2 cellular contexts compared by ENCODE assay signal in the genomic region with DNA sequence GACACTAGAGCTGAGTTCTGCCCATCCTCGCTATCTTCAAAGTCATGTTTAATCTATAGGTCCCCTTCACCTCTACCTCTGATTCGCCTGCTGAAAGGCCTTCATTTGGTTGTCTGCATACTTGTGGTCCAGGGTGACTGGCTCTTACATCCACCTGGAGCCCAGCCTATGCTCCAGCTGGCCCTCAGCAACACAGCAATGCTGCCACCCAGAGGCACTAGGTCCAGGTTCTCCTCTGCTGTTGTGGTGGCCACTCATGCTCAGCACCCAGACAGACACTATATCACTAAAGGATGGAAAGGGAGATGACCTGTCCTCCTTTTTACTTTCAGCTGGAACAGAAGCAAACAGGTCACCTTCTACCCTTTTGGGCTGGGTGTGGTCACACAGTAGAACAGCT.
TF ChIP-seq lines count a peak whose summit lies in the region.

No MANE protein-coding gene starts in this region.

TF ChIP-seq in GM23338, 12 proteins besides CTCF, POLR2A, EP300 and RAD21 (continued from another document):
- TF ChIP-seq ETS1 (IDR thresholded peaks at IDR 0.05) (no peak), ZNF462 (CRISPR knock-in tag; IDR thresholded peaks at IDR 0.05) (no peak), EZH2phosphoT487 (IDR thresholded peaks at IDR 0.05; ENCODE audit: unreplicated experiment) (no peak), JUNB (IDR thresholded peaks at IDR 0.05; ENCODE audit: unreplicated experiment) (no peak), NANOG (IDR thresholded peaks at IDR 0.05; ENCODE audit: borderline replicate concordance) (no peak), POLR2AphosphoS5 (IDR thresholded peaks at IDR 0.05; ENCODE audit: low read depth) (no peak), EZH2 (IDR thresholded peaks at IDR 0.05; ENCODE audit: low read depth, unreplicated experiment) (no peak)
- TF ChIP-seq, protein P1, sequence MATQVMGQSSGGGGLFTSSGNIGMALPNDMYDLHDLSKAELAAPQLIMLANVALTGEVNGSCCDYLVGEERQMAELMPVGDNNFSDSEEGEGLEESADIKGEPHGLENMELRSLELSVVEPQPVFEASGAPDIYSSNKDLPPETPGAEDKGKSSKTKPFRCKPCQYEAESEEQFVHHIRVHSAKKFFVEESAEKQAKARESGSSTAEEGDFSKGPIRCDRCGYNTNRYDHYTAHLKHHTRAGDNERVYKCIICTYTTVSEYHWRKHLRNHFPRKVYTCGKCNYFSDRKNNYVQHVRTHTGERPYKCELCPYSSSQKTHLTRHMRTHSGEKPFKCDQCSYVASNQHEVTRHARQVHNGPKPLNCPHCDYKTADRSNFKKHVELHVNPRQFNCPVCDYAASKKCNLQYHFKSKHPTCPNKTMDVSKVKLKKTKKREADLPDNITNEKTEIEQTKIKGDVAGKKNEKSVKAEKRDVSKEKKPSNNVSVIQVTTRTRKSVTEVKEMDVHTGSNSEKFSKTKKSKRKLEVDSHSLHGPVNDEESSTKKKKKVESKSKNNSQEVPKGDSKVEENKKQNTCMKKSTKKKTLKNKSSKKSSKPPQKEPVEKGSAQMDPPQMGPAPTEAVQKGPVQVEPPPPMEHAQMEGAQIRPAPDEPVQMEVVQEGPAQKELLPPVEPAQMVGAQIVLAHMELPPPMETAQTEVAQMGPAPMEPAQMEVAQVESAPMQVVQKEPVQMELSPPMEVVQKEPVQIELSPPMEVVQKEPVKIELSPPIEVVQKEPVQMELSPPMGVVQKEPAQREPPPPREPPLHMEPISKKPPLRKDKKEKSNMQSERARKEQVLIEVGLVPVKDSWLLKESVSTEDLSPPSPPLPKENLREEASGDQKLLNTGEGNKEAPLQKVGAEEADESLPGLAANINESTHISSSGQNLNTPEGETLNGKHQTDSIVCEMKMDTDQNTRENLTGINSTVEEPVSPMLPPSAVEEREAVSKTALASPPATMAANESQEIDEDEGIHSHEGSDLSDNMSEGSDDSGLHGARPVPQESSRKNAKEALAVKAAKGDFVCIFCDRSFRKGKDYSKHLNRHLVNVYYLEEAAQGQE (IDR thresholded peaks at IDR 0.05; ENCODE audit: unreplicated experiment), result no peak

TF ChIP-seq in liver, 16 proteins besides CTCF, POLR2A, EP300 and RAD21 (continued from another document):
- TF ChIP-seq, protein P1 (IDR thresholded peaks at IDR 0.05), result no peak
- TF ChIP-seq, protein P2, sequence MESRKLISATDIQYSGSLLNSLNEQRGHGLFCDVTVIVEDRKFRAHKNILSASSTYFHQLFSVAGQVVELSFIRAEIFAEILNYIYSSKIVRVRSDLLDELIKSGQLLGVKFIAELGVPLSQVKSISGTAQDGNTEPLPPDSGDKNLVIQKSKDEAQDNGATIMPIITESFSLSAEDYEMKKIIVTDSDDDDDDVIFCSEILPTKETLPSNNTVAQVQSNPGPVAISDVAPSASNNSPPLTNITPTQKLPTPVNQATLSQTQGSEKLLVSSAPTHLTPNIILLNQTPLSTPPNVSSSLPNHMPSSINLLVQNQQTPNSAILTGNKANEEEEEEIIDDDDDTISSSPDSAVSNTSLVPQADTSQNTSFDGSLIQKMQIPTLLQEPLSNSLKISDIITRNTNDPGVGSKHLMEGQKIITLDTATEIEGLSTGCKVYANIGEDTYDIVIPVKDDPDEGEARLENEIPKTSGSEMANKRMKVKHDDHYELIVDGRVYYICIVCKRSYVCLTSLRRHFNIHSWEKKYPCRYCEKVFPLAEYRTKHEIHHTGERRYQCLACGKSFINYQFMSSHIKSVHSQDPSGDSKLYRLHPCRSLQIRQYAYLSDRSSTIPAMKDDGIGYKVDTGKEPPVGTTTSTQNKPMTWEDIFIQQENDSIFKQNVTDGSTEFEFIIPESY (IDR thresholded peaks at IDR 0.05), result no peak
- TF ChIP-seq HNF4A (conservative IDR thresholded peaks at IDR 0.05) (no peak), MAX (IDR thresholded peaks at IDR 0.05) (no peak), TAF1 (conservative IDR thresholded peaks at IDR 0.05) (no peak), GABPA (IDR thresholded peaks at IDR 0.05 in 1 of 2, conservative IDR thresholded peaks at IDR 0.05 in 1 of 2) (no peak), RXRA (IDR thresholded peaks at IDR 0.05) (no peak), FOXA1 (IDR thresholded peaks at IDR 0.05) (no peak), NR2F2 (IDR thresholded peaks at IDR 0.05) (no peak), JUND (IDR thresholded peaks at IDR 0.05) (no peak)
- TF ChIP-seq, protein P3, sequence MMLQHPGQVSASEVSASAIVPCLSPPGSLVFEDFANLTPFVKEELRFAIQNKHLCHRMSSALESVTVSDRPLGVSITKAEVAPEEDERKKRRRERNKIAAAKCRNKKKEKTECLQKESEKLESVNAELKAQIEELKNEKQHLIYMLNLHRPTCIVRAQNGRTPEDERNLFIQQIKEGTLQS (IDR thresholded peaks at IDR 0.05), result no peak
